ENCODE assay signal across 1 cellular context in the genomic region with DNA sequence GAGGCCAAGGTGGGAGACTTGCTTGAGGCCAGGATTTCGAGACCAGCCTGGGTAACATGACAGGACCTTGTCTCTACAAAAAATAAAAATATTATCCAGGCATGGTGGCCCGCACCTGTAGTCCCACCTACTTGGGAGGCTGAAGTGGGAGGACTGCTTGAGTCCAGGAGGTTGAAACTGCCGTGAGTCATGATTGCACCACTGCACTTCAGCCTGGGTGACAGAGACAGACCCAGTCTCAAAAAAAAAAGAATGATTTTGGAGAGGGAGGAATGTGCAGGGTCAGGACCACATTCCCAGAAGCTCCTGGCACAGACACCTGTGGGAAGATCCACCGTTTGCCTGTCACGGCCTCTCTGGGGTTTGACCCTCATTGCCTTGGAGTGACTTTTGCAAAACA.
TF ChIP-seq lines count a peak whose summit lies in the region.

No MANE protein-coding gene starts in this region.

TF ChIP-seq in IMR-90, 13 proteins besides CTCF, POLR2A, EP300 and RAD21:
- TF ChIP-seq CEBPB (IDR thresholded peaks at IDR 0.05; ENCODE audit: low read depth, low read length) (0 out of 2 replicates have a peak, but pooled peaks have one; percentile 21), NFE2L2 (IDR thresholded peaks at IDR 0.05; ENCODE audit: low read depth, low read length) (no peak)
- TF ChIP-seq, protein P1, sequence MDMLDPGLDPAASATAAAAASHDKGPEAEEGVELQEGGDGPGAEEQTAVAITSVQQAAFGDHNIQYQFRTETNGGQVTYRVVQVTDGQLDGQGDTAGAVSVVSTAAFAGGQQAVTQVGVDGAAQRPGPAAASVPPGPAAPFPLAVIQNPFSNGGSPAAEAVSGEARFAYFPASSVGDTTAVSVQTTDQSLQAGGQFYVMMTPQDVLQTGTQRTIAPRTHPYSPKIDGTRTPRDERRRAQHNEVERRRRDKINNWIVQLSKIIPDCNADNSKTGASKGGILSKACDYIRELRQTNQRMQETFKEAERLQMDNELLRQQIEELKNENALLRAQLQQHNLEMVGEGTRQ (IDR thresholded peaks at IDR 0.05; ENCODE audit: low read depth, low read length), result no peak
TF ChIP-seq in IMR-90: peak in this region for 1.
